ENCODE assay signal across 11 cellular contexts in genomic region chr17:82548681-82549303, GRCh38. TPM values are rescaled to one million over a fixed set of nuclear protein-coding genes. Genes with fewer than 3 reads are reported as not detected.
DNase-seq lines count a peak whose midpoint lies in the region; ATAC-seq and TF ChIP-seq lines count a peak whose summit lies in the region.
"Had no signal": no experiment of that assay in that cellular context is flagged by ENCODE, and none has a peak within 500 bp of the region (broad histone marks: within the 10 kb centered on the region; RNA-seq: fewer than 3 reads in every experiment).

No MANE protein-coding gene starts in this region.

- H3K9me3 ChIP-seq in breast epithelium (no peaks in the 10 kb centered on the region), mammary epithelial cell (replicated peaks; ENCODE audit: insufficient read depth, low read length) (no peaks in the 10 kb centered on the region), uterus (no peaks in the 10 kb centered on the region)

- H3K4me3 ChIP-seq in breast epithelium (no peak overlapping the region), mammary epithelial cell (replicated peaks in 1 of 3; ENCODE audit: insufficient read depth in 1 of 3, low read depth in 2 of 3, low read length in 3 of 3) (no peak overlapping the region), uterus (no peak overlapping the region)

- H3K4me3 Mint-ChIP-seq in chondrocyte (ENCODE audit: unreplicated experiment), result no peak overlapping the region
- H3K4me3 Mint-ChIP-seq: activated B cell treated with CpG ODN at 0.5 μM for 24 hours had no signal

- H3K4me2 ChIP-seq in mammary epithelial cell (ENCODE audit: insufficient read depth, low read depth, low read length), result no peak overlapping the region

- no peaks in the 10 kb centered on the region for H3K27me3 Mint-ChIP-seq in chondrocyte (ENCODE audit: low read depth)
- H3K27me3 Mint-ChIP-seq: activated B cell treated with CpG ODN at 0.5 μM for 24 hours had no signal

- CTCF ChIA-PET in mammary epithelial cell (lab: Charles Lee; ENCODE audit: low non-redundant PET), result no interaction called here

- in situ Hi-C loops in mammary epithelial cell (cut with MboI; ENCODE audit: low sequenced_read_pairs in 2 of 2), result no loop called here

- H3K79me2 ChIP-seq in mammary epithelial cell (ENCODE audit: insufficient read depth, low read length), result peaks cover 99% of the 10 kb centered on the region

- H2AFZ ChIP-seq in mammary epithelial cell (ENCODE audit: low read depth, low read length), result no peak overlapping the region

- WGBS in mammary epithelial cell (ENCODE audit: low coverage, missing lambda C conversion rate), result 90% methylated on average over 15 of the region's 15 CpGs

- dilution Hi-C loops in mammary epithelial cell (cut with HindIII; ENCODE audit: low sequenced_read_pairs), result no loop called here

- peaks cover 24% of the 10 kb centered on the region for H4K20me1 ChIP-seq in mammary epithelial cell (ENCODE audit: insufficient read depth, low read length)

- H3K27me3 ChIP-seq in breast epithelium, result no peaks in the 10 kb centered on the region
- H3K27me3 ChIP-seq in mammary epithelial cell (ENCODE audit: insufficient read depth, low read length), result no peaks in the 10 kb centered on the region
- no peaks in the 10 kb centered on the region for H3K27me3 ChIP-seq in uterus

- H3K4me1 ChIP-seq in breast epithelium (peaks cover 0 to 14% of the 10 kb centered on the region in 2 donors), mammary epithelial cell (ENCODE audit: insufficient read depth, low read length) (peaks cover 12% of the 10 kb centered on the region), uterus (peaks cover 0 to 7% of the 10 kb centered on the region in 2 donors)

- ATAC-seq in HG02870 (IDR thresholded peaks at IDR 0.05; ENCODE audit: unreplicated experiment) (no peak), HG02798 (IDR thresholded peaks at IDR 0.05; ENCODE audit: poor library complexity, unreplicated experiment) (no peak)

- H3K9ac ChIP-seq in mammary epithelial cell (ENCODE audit: insufficient read depth, low read length), result no peak overlapping the region

- H3K36me3 Mint-ChIP-seq in chondrocyte (ENCODE audit: low read depth), result no peaks in the 10 kb centered on the region

- H3K4me1 Mint-ChIP-seq in chondrocyte (ENCODE audit: low read depth), result peaks cover 49% of the 10 kb centered on the region

- DNase-seq in breast epithelium (ENCODE audit: low spot score in 2 of 2) (no peak), mammary epithelial cell (no peak), chondrocyte (ENCODE audit: low spot score) (no peak), medulla oblongata (ENCODE audit: extremely low spot score) (peak; percentile 67), uterus (peak; percentile 47 to 69), NCI-H2081 (lab: John Stamatoyannopoulos, UW) (no peak)
- DNase-seq: activated B cell treated with CpG ODN at 0.5 μM for 24 hours, NCI-H748 treated with DMSO at 0.1 percent for 48 hours had no signal

- TF ChIP-seq CTCF in breast epithelium (IDR thresholded peaks at IDR 0.05), result no peak
- no peak for TF ChIP-seq CTCF in mammary epithelial cell (conservative IDR thresholded peaks at IDR 0.05 in 1 of 2, IDR thresholded peaks at IDR 0.05 in 1 of 2; ENCODE audit: extremely low read depth in 1 of 2, insufficient read depth in 1 of 2, low read depth in 1 of 2, low read length in 2 of 2)
- TF ChIP-seq CTCF in chondrocyte (IDR thresholded peaks at IDR 0.05), result no peak
- TF ChIP-seq CTCF in uterus (IDR thresholded peaks at IDR 0.05), result no peak

- peak overlapping the region; percentile 51 for H3K27ac Mint-ChIP-seq in chondrocyte (ENCODE audit: unreplicated experiment)
- H3K27ac Mint-ChIP-seq: activated B cell treated with CpG ODN at 0.5 μM for 24 hours had no signal

- H3K36me3 ChIP-seq in breast epithelium, result no peaks in the 10 kb centered on the region
- H3K36me3 ChIP-seq in mammary epithelial cell (ENCODE audit: insufficient read depth, low read length), result peaks cover 7% of the 10 kb centered on the region
- no peaks in the 10 kb centered on the region for H3K36me3 ChIP-seq in uterus

- no TSS peak for BruUV-seq in mammary epithelial cell (replicated peaks; lab: Mats Ljungman, UMichigan)

- intact Hi-C loops in breast epithelium (cut with DNase I; ENCODE audit: low total_unique reads), result no loop called here
- intact Hi-C loops in mammary epithelial cell (cut with micrococcal nuclease), result no loop called here
- intact Hi-C loops in uterus (cut with DNase I; ENCODE audit: low total_unique reads), result no loop called here

- peak overlapping the region; percentile 13 to 31 for H3K27ac ChIP-seq in breast epithelium
- no peak overlapping the region for H3K27ac ChIP-seq in mammary epithelial cell (ENCODE audit: insufficient read depth, low read depth, low read length)
- H3K27ac ChIP-seq in uterus, result peak overlapping the region; percentile 53 to 99
- H3K27ac ChIP-seq: C4-2B had no signal

- TF ChIP-seq POLR2A in breast epithelium (IDR thresholded peaks at IDR 0.05), result no peak
- no peak for TF ChIP-seq POLR2A in uterus (IDR thresholded peaks at IDR 0.05)

- H3K9me3 Mint-ChIP-seq in chondrocyte (ENCODE audit: low read depth), result peaks cover 6% of the 10 kb centered on the region
- H3K9me3 Mint-ChIP-seq: activated B cell treated with CpG ODN at 0.5 μM for 24 hours had no signal

RNA-seq across cellular contexts. Expression of gene FOXK2, which starts 29.3 kb away (rescaled TPM):
- total RNA-seq in breast epithelium, result 10 to 100 TPM; 25.0 to 48.6 (median 36.7) TPM
- 10 to 100 TPM; 57.3 to 80.8 TPM for total RNA-seq in mammary epithelial cell
- 36.6 TPM for polyA plus RNA-seq in mammary epithelial cell
- 43.2 TPM for polyA minus RNA-seq in mammary epithelial cell
- total RNA-seq in chondrocyte, result 47.6 to 49.5 TPM (median 49.4 TPM) in 3 replicates
- total RNA-seq in uterus, result 10 to 100 TPM; 15.9 to 70.9 (median 42.7) TPM

Comparison
In these comparisons a context has a peak if more than half of its experiments do, and no peak if none do; other contexts are left out.
1. DNase-seq: peak in medulla oblongata (single experiment) and uterus (2 of 2); none in breast epithelium (0 of 2), mammary epithelial cell (single experiment), chondrocyte (single experiment) and NCI-H2081 (0 of 2).